In genomic region chr16:477758-478157, GRCh38 we compare ENCODE assay signal across 20 cellular contexts. TPM values are rescaled to one million over a fixed set of nuclear protein-coding genes. Genes with fewer than 3 reads are reported as not detected.
DNase-seq lines count a peak whose midpoint lies in the region; ATAC-seq and TF ChIP-seq lines count a peak whose summit lies in the region.
"Had no signal": no experiment of that assay in that cellular context is flagged by ENCODE, and none has a peak within 500 bp of the region (broad histone marks: within the 10 kb centered on the region; RNA-seq: fewer than 3 reads in every experiment).

No MANE protein-coding gene starts in this region.

- H3K27me3 Mint-ChIP-seq in GM23338 (ENCODE audit: insufficient read depth, low read depth, poor library complexity): peaks cover 14% of the 10 kb centered on the region
- no peaks in the 10 kb centered on the region for H3K27me3 Mint-ChIP-seq in activated T-helper 2 cell treated with anti-CD3 and anti-CD28 coated beads, Interferon-gamma antibody, Interleukin-2, Interleukin-4, amounts not matched to agents 10 μg/mL and 5 μg/mL and 100 μg/mL, durations not matched to agents 14 hours and 24 hours and 36 hours (ENCODE audit: low read depth)

- no peak overlapping the region for H2AFZ ChIP-seq in GM23338

- H3K4me1 ChIP-seq in GM23338 (ENCODE audit: insufficient read depth): peaks cover 3% of the 10 kb centered on the region
- H3K4me1 ChIP-seq in RWPE2 (ENCODE audit: insufficient read depth, poor library complexity, severe bottlenecking): peaks cover 5% of the 10 kb centered on the region
- H3K4me1 ChIP-seq in psoas muscle: peaks cover 8% of the 10 kb centered on the region
- H3K4me1 ChIP-seq: ascending aorta had no signal

- no peak overlapping the region for H3K4me3 ChIP-seq in GM23338
- no peak overlapping the region for H3K4me3 ChIP-seq in RWPE2 (ENCODE audit: severe bottlenecking)
- no peak overlapping the region for H3K4me3 ChIP-seq in psoas muscle
- H3K4me3 ChIP-seq: ascending aorta, coronary artery, esophagus muscularis mucosa, Peyer's patch, smooth muscle cell had no signal

- H3K79me2 ChIP-seq in GM23338 (replicated peaks; ENCODE audit: insufficient read depth): no peaks in the 10 kb centered on the region

- 26 to 59% (median 40%) methylated on average over 11 of the region's 11 CpGs for WGBS in psoas muscle, 3 donors

- H3K9me2 ChIP-seq in GM23338 (ENCODE audit: insufficient read depth): no peaks in the 10 kb centered on the region

- intact Hi-C loops in psoas muscle (cut with DNase I): no loop called here
- intact Hi-C loops in activated T-helper 2 cell treated with anti-CD3 and anti-CD28 coated beads, Interferon-gamma antibody, Interleukin-2, Interleukin-4, amounts not matched to agents 10 μg/mL and 5 μg/mL and 100 μg/mL, durations not matched to agents 14 hours and 24 hours and 36 hours (cut with micrococcal nuclease): no loop called here

- H3K4me1 Mint-ChIP-seq in GM23338: peaks cover 23% of the 10 kb centered on the region
- H3K4me1 Mint-ChIP-seq in activated T-helper 2 cell treated with anti-CD3 and anti-CD28 coated beads, Interferon-gamma antibody, Interleukin-2, Interleukin-4, amounts not matched to agents 10 μg/mL and 5 μg/mL and 100 μg/mL, durations not matched to agents 14 hours and 24 hours and 36 hours (ENCODE audit: low read depth): no peaks in the 10 kb centered on the region

- H3K9me3 ChIP-seq in RWPE2 (ENCODE audit: severe bottlenecking): no peaks in the 10 kb centered on the region
- H3K9me3 ChIP-seq in psoas muscle: no peaks in the 10 kb centered on the region
- H3K9me3 ChIP-seq: ascending aorta, esophagus muscularis mucosa, Peyer's patch had no signal

- H3K27ac Mint-ChIP-seq in GM23338: no peak overlapping the region
- no peak overlapping the region for H3K27ac Mint-ChIP-seq in activated T-helper 2 cell treated with anti-CD3 and anti-CD28 coated beads, Interferon-gamma antibody, Interleukin-2, Interleukin-4, amounts not matched to agents 10 μg/mL and 5 μg/mL and 100 μg/mL, durations not matched to agents 14 hours and 24 hours and 36 hours

- H3F3A ChIP-seq in GM23338 (replicated peaks; ENCODE audit: low read depth): 0 out of 2 replicates have a peak, but pooled peaks cover 4% of the 10 kb centered on the region

- no peak for DNase-seq in GM23338 (ENCODE audit: low spot score)
- no peak for DNase-seq in RWPE2 (ENCODE audit: low spot score)
- peak; percentile 60 to 89 for DNase-seq in psoas muscle
- no peak for DNase-seq in ecto neural progenitor cell (ENCODE audit: low spot score)
- DNase-seq in epidermal melanocyte (ENCODE audit: insufficient read length, low spot score): no peak
- DNase-seq in activated T-helper 2 cell treated with anti-CD3 and anti-CD28 coated beads, Interferon-gamma antibody, Interleukin-2, Interleukin-4, amounts not matched to agents 10 μg/mL and 5 μg/mL and 100 μg/mL, durations not matched to agents 14 hours and 24 hours and 36 hours (ENCODE audit: low spot score): no peak
- DNase-seq in NK-92 treated with Interleukin-12 subunit alpha and Interleukin-12 subunit beta, amount 100 ng/mL, for 24 hours (lab: John Stamatoyannopoulos, UW): no peak
- DNase-seq: activated CD4-positive, alpha-beta T cell treated with anti-CD3 and anti-CD28 coated beads for 48 hours; activated CD8-positive, alpha-beta memory T cell treated with anti-CD3 and anti-CD28 coated beads, Interleukin-2, amount 50 U/mL, for 48 hours; GOT3; head of caudate nucleus; NCI-H1417; NCI-H2171 treated with DMSO at 0.1 percent for 48 hours; NCI-H82 had no signal

- H3K27me3 ChIP-seq in GM23338 (ENCODE audit: insufficient read depth): no peaks in the 10 kb centered on the region
- H3K27me3 ChIP-seq in RWPE2 (ENCODE audit: insufficient read depth, poor library complexity, severe bottlenecking): no peaks in the 10 kb centered on the region
- H3K27me3 ChIP-seq in psoas muscle (ENCODE audit: insufficient read depth in 3 of 3, low read length in 2 of 3): no peaks in the 10 kb centered on the region
- H3K27me3 ChIP-seq: ascending aorta, esophagus muscularis mucosa, Peyer's patch had no signal

- no peak for TF ChIP-seq CTCF in GM23338 (conservative IDR thresholded peaks at IDR 0.05; ENCODE audit: low read depth in 2 of 2)
- TF ChIP-seq CTCF in RWPE2 (IDR thresholded peaks at IDR 0.05; ENCODE audit: poor library complexity, severe bottlenecking): no peak
- no peak for TF ChIP-seq CTCF in psoas muscle (IDR thresholded peaks at IDR 0.05)

- H3K4me3 Mint-ChIP-seq in GM23338: no peak overlapping the region
- H3K4me3 Mint-ChIP-seq in activated T-helper 2 cell treated with anti-CD3 and anti-CD28 coated beads, Interferon-gamma antibody, Interleukin-2, Interleukin-4, amounts not matched to agents 10 μg/mL and 5 μg/mL and 100 μg/mL, durations not matched to agents 14 hours and 24 hours and 36 hours (ENCODE audit: low read depth): no peak overlapping the region

- H4K20me1 ChIP-seq in GM23338 (replicated peaks; ENCODE audit: insufficient read depth): no peaks in the 10 kb centered on the region; the same call in 1 of the 2 replicates

- H3K27ac ChIP-seq in GM23338 (ENCODE audit: low read depth) (0 out of 2 replicates have a peak overlapping the region, but pooled peaks have one; percentile 14), RWPE2 (ENCODE audit: poor library complexity, severe bottlenecking) (peak overlapping the region; percentile 18), psoas muscle (peak overlapping the region; percentile 75)
- H3K27ac ChIP-seq: ascending aorta, coronary artery, esophagus muscularis mucosa had no signal

- no peak for ATAC-seq in GM23338
- peak; percentile 27; the same call in 2 of the 3 replicates for ATAC-seq in RWPE2 (ENCODE audit: low read depth)
- ATAC-seq in esophagus mucosa: peak; percentile 7
- ATAC-seq in psoas muscle: peak; percentile 84 to 93 (median 90)

- no peaks in the 10 kb centered on the region for H3K36me3 ChIP-seq in GM23338 (ENCODE audit: insufficient read depth)
- H3K36me3 ChIP-seq in RWPE2 (ENCODE audit: low read depth): peaks cover 6% of the 10 kb centered on the region; the same call in 1 of the 2 replicates
- peaks cover 0 to 22% of the 10 kb centered on the region in 2 donors for H3K36me3 ChIP-seq in psoas muscle (ENCODE audit: insufficient read depth in 1 of 2, low read depth in 1 of 2)

- no peaks in the 10 kb centered on the region for H3K9me3 Mint-ChIP-seq in GM23338
- H3K9me3 Mint-ChIP-seq in activated T-helper 2 cell treated with anti-CD3 and anti-CD28 coated beads, Interferon-gamma antibody, Interleukin-2, Interleukin-4, amounts not matched to agents 10 μg/mL and 5 μg/mL and 100 μg/mL, durations not matched to agents 14 hours and 24 hours and 36 hours: no peaks in the 10 kb centered on the region

- H3K36me3 Mint-ChIP-seq in GM23338 (ENCODE audit: low read depth): peaks cover 4% of the 10 kb centered on the region; the same call in 2 of the 3 replicates
- no peaks in the 10 kb centered on the region for H3K36me3 Mint-ChIP-seq in activated T-helper 2 cell treated with anti-CD3 and anti-CD28 coated beads, Interferon-gamma antibody, Interleukin-2, Interleukin-4, amounts not matched to agents 10 μg/mL and 5 μg/mL and 100 μg/mL, durations not matched to agents 14 hours and 24 hours and 36 hours (ENCODE audit: low read depth)

- no peak overlapping the region for H3K4me2 ChIP-seq in GM23338
- H3K4me2 ChIP-seq: smooth muscle cell had no signal

TF ChIP-seq in GM23338, 12 proteins besides CTCF, POLR2A, EP300 and RAD21 (continues in another document):
- no peak for TF ChIP-seq STAT1 (IDR thresholded peaks at IDR 0.05; ENCODE audit: unreplicated experiment)
- no peak for TF ChIP-seq NANOG (IDR thresholded peaks at IDR 0.05; ENCODE audit: borderline replicate concordance)
- no peak for TF ChIP-seq POLR2AphosphoS5 (IDR thresholded peaks at IDR 0.05; ENCODE audit: low read depth)
- no peak for TF ChIP-seq ZNF114 (CRISPR knock-in tag; IDR thresholded peaks at IDR 0.05)
- TF ChIP-seq ZNF331 (CRISPR knock-in tag; IDR thresholded peaks at IDR 0.05; ENCODE audit: low read depth): no peak

RNA-seq across cellular contexts. Expression of gene CAPN15, which starts 49.8 kb away (rescaled TPM):
- 142 and 164 TPM in 2 replicates for total RNA-seq in GM23338 (2014; rRNA removed; shearing (Covaris generic))
- polyA plus RNA-seq in GM23338 (2016; fragmentation: Nextera tagmentation; extraction: Ambion mirVana): 27.3 and 30.7 TPM in 2 replicates
- 27.1 TPM for total RNA-seq in esophagus mucosa
- total RNA-seq in psoas muscle: 10 to 100 TPM; 15.5 to 32.1 (median 26.8) TPM
- 10 to 100 TPM; 14.9 to 26.4 (median 22.6) TPM for polyA plus RNA-seq in psoas muscle
- 101 and 103 TPM in 2 replicates for total RNA-seq in activated T-helper 2 cell treated with anti-CD3 and anti-CD28 coated beads, Interferon-gamma antibody, Interleukin-2, Interleukin-4, amounts not matched to agents 10 μg/mL and 5 μg/mL and 100 μg/mL, durations not matched to agents 14 hours and 24 hours and 36 hours

RNA-seq across cellular contexts. Expression of gene RAB11FIP3, which starts 52.3 kb away (rescaled TPM):
- 27.9 and 29.2 TPM in 2 replicates for total RNA-seq in GM23338 (2014; rRNA removed; shearing (Covaris generic))
- polyA plus RNA-seq in GM23338 (2016; fragmentation: Nextera tagmentation; extraction: Ambion mirVana) (3.2 and 4.4 TPM in 2 replicates), psoas muscle (10 to 100 TPM; 20.3 to 26.1 (median 26.1) TPM)
- total RNA-seq in esophagus mucosa (6.3 TPM), psoas muscle (10 to 100 TPM; 44.7 to 89.5 (median 71.5) TPM)
- total RNA-seq in activated T-helper 2 cell treated with anti-CD3 and anti-CD28 coated beads, Interferon-gamma antibody, Interleukin-2, Interleukin-4, amounts not matched to agents 10 μg/mL and 5 μg/mL and 100 μg/mL, durations not matched to agents 14 hours and 24 hours and 36 hours: 45.7 and 47.2 TPM in 2 replicates

Comparison
In these comparisons a context has a peak if more than half of its experiments do, and no peak if none do; other contexts are left out.
1. DNase-seq: peak in psoas muscle (2 of 2); none in GM23338 (single experiment), RWPE2 (single experiment), ecto neural progenitor cell (single experiment), epidermal melanocyte (single experiment), activated T-helper 2 cell treated with anti-CD3 and anti-CD28 coated beads, Interferon-gamma antibody, Interleukin-2, Interleukin-4, amounts not matched to agents 10 μg/mL and 5 μg/mL and 100 μg/mL, durations not matched to agents 14 hours and 24 hours and 36 hours (single experiment) and NK-92 treated with Interleukin-12 subunit alpha and Interleukin-12 subunit beta, amount 100 ng/mL, for 24 hours (single experiment).
2. H3K27ac ChIP-seq: peak in every context shown above with its lines; median percentile 75 in psoas muscle; 18 in RWPE2; 14 in GM23338.